In genomic region chr11:111623527-111624030, GRCh38 we compare ENCODE assay signal across 1 cellular context.
A peak's percentile ranks its signal among the peaks of the same experiment; 100 is the strongest.
TF ChIP-seq lines count a peak whose summit lies in the region.

No MANE protein-coding gene starts in this region.

TF ChIP-seq in GM12878, 131 proteins besides CTCF, POLR2A, EP300 and RAD21 (continues in another document):
- TF ChIP-seq, protein P1, sequence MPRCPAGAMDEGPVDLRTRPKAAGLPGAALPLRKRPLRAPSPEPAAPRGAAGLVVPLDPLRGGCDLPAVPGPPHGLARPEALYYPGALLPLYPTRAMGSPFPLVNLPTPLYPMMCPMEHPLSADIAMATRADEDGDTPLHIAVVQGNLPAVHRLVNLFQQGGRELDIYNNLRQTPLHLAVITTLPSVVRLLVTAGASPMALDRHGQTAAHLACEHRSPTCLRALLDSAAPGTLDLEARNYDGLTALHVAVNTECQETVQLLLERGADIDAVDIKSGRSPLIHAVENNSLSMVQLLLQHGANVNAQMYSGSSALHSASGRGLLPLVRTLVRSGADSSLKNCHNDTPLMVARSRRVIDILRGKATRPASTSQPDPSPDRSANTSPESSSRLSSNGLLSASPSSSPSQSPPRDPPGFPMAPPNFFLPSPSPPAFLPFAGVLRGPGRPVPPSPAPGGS (IDR thresholded peaks at IDR 0.05; ENCODE audit: borderline replicate concordance, insufficient read depth, low read depth, low read length, poor library complexity, severe bottlenecking): no peak
- TF ChIP-seq MTA3 (IDR thresholded peaks at IDR 0.05; ENCODE audit: borderline replicate concordance, low read length): no peak
- no peak for TF ChIP-seq BACH1 (IDR thresholded peaks at IDR 0.05; ENCODE audit: borderline replicate concordance)
- TF ChIP-seq MEF2A (IDR thresholded peaks at IDR 0.05; ENCODE audit: insufficient read depth, low read depth, low read length): no peak
- TF ChIP-seq MEF2B (IDR thresholded peaks at IDR 0.05; ENCODE audit: partially characterized antibody, poor library complexity, severe bottlenecking): peak; percentile 72
- no peak for TF ChIP-seq GABPA (IDR thresholded peaks at IDR 0.05; ENCODE audit: low read depth)
- no peak for TF ChIP-seq WRNIP1 (IDR thresholded peaks at IDR 0.05; ENCODE audit: borderline replicate concordance, low read depth, low read length)
- TF ChIP-seq ATF3 (IDR thresholded peaks at IDR 0.05; ENCODE audit: borderline replicate concordance, extremely low read depth, low read depth, low read length): no peak
- no peak for TF ChIP-seq CREM (IDR thresholded peaks at IDR 0.05; ENCODE audit: low read depth)
- peak; percentile 40; the same call in 1 of the 2 replicates for TF ChIP-seq ATF7 (IDR thresholded peaks at IDR 0.05; ENCODE audit: low read depth)
- 0 out of 2 replicates have a peak, but pooled peaks have one; percentile 17 for TF ChIP-seq ZNF24 (IDR thresholded peaks at IDR 0.05)
- TF ChIP-seq ZNF592 (IDR thresholded peaks at IDR 0.05): no peak
- no peak for TF ChIP-seq TCF7 (IDR thresholded peaks at IDR 0.05; ENCODE audit: borderline replicate concordance)
- TF ChIP-seq SMC3 (IDR thresholded peaks at IDR 0.05; ENCODE audit: borderline replicate concordance, low read length): no peak
- TF ChIP-seq, protein P2, sequence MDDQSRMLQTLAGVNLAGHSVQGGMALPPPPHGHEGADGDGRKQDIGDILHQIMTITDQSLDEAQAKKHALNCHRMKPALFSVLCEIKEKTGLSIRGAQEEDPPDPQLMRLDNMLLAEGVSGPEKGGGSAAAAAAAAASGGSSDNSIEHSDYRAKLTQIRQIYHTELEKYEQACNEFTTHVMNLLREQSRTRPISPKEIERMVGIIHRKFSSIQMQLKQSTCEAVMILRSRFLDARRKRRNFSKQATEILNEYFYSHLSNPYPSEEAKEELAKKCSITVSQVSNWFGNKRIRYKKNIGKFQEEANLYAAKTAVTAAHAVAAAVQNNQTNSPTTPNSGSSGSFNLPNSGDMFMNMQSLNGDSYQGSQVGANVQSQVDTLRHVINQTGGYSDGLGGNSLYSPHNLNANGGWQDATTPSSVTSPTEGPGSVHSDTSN (IDR thresholded peaks at IDR 0.05; ENCODE audit: insufficient replicate concordance, low read depth, low read length): no peak
- TF ChIP-seq, protein P3, sequence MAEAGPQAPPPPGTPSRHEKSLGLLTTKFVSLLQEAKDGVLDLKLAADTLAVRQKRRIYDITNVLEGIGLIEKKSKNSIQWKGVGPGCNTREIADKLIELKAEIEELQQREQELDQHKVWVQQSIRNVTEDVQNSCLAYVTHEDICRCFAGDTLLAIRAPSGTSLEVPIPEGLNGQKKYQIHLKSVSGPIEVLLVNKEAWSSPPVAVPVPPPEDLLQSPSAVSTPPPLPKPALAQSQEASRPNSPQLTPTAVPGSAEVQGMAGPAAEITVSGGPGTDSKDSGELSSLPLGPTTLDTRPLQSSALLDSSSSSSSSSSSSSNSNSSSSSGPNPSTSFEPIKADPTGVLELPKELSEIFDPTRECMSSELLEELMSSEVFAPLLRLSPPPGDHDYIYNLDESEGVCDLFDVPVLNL (IDR thresholded peaks at IDR 0.05; ENCODE audit: low read depth, low read length): no peak
- TF ChIP-seq EZH2 (IDR thresholded peaks at IDR 0.05; ENCODE audit: borderline replicate concordance, control insufficient read depth, low read depth, low read length): no peak
- TF ChIP-seq CEBPB (IDR thresholded peaks at IDR 0.05; ENCODE audit: borderline replicate concordance in 1 of 2, low read depth in 2 of 2, low read length in 2 of 2): no peak
- TF ChIP-seq RCOR1 (conservative IDR thresholded peaks at IDR 0.05; ENCODE audit: low read depth, low read length): no peak
- TF ChIP-seq SPI1 (IDR thresholded peaks at IDR 0.05; ENCODE audit: borderline replicate concordance, insufficient read depth, low read depth, low read length): no peak
- TF ChIP-seq MAX (IDR thresholded peaks at IDR 0.05; ENCODE audit: low read depth, low read length): no peak
- peak; percentile 57 for TF ChIP-seq RELA (IDR thresholded peaks at IDR 0.05; ENCODE audit: borderline replicate concordance, partially characterized antibody)
- TF ChIP-seq RBBP5 (conservative IDR thresholded peaks at IDR 0.05): no peak
- TF ChIP-seq, protein P4, sequence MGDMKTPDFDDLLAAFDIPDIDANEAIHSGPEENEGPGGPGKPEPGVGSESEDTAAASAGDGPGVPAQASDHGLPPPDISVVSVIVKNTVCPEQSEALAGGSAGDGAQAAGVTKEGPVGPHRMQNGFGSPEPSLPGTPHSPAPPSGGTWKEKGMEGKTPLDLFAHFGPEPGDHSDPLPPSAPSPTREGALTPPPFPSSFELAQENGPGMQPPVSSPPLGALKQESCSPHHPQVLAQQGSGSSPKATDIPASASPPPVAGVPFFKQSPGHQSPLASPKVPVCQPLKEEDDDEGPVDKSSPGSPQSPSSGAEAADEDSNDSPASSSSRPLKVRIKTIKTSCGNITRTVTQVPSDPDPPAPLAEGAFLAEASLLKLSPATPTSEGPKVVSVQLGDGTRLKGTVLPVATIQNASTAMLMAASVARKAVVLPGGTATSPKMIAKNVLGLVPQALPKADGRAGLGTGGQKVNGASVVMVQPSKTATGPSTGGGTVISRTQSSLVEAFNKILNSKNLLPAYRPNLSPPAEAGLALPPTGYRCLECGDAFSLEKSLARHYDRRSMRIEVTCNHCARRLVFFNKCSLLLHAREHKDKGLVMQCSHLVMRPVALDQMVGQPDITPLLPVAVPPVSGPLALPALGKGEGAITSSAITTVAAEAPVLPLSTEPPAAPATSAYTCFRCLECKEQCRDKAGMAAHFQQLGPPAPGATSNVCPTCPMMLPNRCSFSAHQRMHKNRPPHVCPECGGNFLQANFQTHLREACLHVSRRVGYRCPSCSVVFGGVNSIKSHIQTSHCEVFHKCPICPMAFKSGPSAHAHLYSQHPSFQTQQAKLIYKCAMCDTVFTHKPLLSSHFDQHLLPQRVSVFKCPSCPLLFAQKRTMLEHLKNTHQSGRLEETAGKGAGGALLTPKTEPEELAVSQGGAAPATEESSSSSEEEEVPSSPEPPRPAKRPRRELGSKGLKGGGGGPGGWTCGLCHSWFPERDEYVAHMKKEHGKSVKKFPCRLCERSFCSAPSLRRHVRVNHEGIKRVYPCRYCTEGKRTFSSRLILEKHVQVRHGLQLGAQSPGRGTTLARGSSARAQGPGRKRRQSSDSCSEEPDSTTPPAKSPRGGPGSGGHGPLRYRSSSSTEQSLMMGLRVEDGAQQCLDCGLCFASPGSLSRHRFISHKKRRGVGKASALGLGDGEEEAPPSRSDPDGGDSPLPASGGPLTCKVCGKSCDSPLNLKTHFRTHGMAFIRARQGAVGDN (IDR thresholded peaks at IDR 0.05): peak; percentile 48
- no peak for TF ChIP-seq ZNF274 (IDR thresholded peaks at IDR 0.05; ENCODE audit: insufficient read depth, insufficient read length)
- no peak for TF ChIP-seq NFYA (IDR thresholded peaks at IDR 0.05; ENCODE audit: borderline replicate concordance, low read depth, low read length)
- TF ChIP-seq ASH2L (IDR thresholded peaks at IDR 0.05; ENCODE audit: borderline replicate concordance, low read depth): no peak
- TF ChIP-seq SIX5 (IDR thresholded peaks at IDR 0.05; ENCODE audit: low read depth, low read length, severe bottlenecking): no peak
- no peak for TF ChIP-seq ESRRA (IDR thresholded peaks at IDR 0.05; ENCODE audit: low read length)
- TF ChIP-seq ZNF217 (IDR thresholded peaks at IDR 0.05): no peak
- TF ChIP-seq PRDM15 (CRISPR knock-in tag; IDR thresholded peaks at IDR 0.05): no peak
- peak; percentile 85 for TF ChIP-seq RFX5 (IDR thresholded peaks at IDR 0.05; ENCODE audit: low read depth, low read length)
- 0 out of 2 replicates have a peak, but pooled peaks have one; percentile 46 for TF ChIP-seq GATAD2B (conservative IDR thresholded peaks at IDR 0.05; ENCODE audit: low read depth)
- TF ChIP-seq ZZZ3 (IDR thresholded peaks at IDR 0.05; ENCODE audit: control insufficient read depth, insufficient read length, low read depth): no peak
- TF ChIP-seq BHLHE40 (IDR thresholded peaks at IDR 0.05; ENCODE audit: borderline replicate concordance in 1 of 2, low read depth in 2 of 2, low read length in 1 of 2): peak; percentile 36 to 79
- peak; percentile 76 to 81 for TF ChIP-seq IKZF2 (IDR thresholded peaks at IDR 0.05)
- TF ChIP-seq, protein P5, sequence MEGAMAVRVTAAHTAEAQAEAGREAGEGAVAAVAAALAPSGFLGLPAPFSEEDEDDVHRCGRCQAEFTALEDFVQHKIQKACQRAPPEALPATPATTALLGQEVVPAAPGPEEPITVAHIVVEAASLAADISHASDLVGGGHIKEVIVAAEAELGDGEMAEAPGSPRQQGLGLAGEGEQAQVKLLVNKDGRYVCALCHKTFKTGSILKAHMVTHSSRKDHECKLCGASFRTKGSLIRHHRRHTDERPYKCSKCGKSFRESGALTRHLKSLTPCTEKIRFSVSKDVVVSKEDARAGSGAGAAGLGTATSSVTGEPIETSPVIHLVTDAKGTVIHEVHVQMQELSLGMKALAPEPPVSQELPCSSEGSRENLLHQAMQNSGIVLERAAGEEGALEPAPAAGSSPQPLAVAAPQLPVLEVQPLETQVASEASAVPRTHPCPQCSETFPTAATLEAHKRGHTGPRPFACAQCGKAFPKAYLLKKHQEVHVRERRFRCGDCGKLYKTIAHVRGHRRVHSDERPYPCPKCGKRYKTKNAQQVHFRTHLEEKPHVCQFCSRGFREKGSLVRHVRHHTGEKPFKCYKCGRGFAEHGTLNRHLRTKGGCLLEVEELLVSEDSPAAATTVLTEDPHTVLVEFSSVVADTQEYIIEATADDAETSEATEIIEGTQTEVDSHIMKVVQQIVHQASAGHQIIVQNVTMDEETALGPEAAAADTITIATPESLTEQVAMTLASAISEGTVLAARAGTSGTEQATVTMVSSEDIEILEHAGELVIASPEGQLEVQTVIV (IDR thresholded peaks at IDR 0.05; ENCODE audit: borderline replicate concordance, partially characterized antibody): no peak
- no peak for TF ChIP-seq BCL11A (IDR thresholded peaks at IDR 0.05; ENCODE audit: low read depth, low read length)
- 0 out of 2 replicates have a peak, but pooled peaks have one; percentile 20 for TF ChIP-seq HCFC1 (IDR thresholded peaks at IDR 0.05; ENCODE audit: low read length)
